8 cellular contexts compared by ENCODE assay signal in the genomic region with DNA sequence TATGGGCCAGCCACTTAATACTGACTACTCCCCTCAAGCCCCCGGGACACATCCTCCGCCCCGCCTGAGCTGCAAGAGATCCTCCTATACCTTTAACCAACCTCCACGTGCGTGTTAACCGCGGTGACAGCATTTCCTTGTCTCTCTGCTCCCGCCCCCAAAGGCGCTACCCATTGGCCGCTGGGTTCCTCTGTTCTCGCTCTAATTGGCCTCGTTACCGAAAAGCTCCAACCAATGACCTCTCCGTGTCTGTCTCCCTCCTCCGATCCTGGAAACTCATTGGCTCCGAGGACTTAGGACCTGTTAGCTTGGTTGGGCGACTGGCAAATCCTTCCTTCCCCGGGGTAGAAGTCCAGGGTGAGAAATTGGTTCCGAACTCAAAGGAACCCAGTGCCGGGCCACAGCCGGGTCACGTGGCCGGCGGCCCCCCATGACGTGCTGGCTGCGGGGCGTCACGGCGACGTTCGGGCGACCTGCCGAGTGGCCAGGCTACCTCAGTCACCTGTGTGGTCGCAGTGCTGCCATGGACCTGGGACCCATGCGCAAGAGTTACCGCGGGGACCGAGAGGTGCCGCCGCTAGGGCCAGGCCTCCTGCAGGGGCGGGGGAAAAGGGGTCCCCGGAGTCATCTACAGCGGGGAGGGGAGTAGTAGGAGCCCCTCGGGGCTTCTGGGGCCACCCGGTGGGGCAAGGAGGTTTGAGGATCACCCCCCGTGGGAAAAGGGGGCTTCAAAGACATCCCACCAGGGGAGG.
A peak's percentile ranks its signal among the peaks of the same experiment; 100 is the strongest.
DNase-seq lines count a peak whose midpoint lies in the region; ATAC-seq and TF ChIP-seq lines count a peak whose summit lies in the region.

A gene (plus strand): TSS at position 326 of the 752 bp plus-strand sequence. CDS start 105 bp downstream, at position 431.

- peak; percentile 98 for DNase-seq in DMS 273 (lab: John Stamatoyannopoulos, UW; ENCODE audit: unreplicated experiment)
- DNase-seq in HuH-7 (ENCODE audit: low spot score), result peak; percentile 99
- peak; percentile 87 for DNase-seq in activated T-cell treated with anti-CD3 and anti-CD28 coated beads for 1 hour (ENCODE audit: low read depth)
- DNase-seq in epidermal melanocyte (ENCODE audit: insufficient read length, low spot score), result peak; percentile 99
- DNase-seq in middle frontal gyrus (ENCODE audit: extremely low spot score, low spot score), result peak; percentile 98
- DNase-seq in stimulated activated CD8-positive, alpha-beta memory T cell treated with anti-CD3 and anti-CD28 coated beads, Interleukin-2, amount 100 ng/mL, for 48 hours (ENCODE audit: low read depth in 2 of 2), result peak; percentile 84 to 89

- ATAC-seq in GM21515 (IDR thresholded peaks at IDR 0.05; ENCODE audit: unreplicated experiment), result peak; percentile 89

- H3K36me3 ChIP-seq in OCI-LY3 (replicated peaks; ENCODE audit: low read depth, low read length), result peaks cover 27% of the 10 kb centered on the region

- H3K4me3 ChIP-seq in OCI-LY3 (ENCODE audit: low read length), result peak within 1 kb of the TSS; percentile 82

- H2AFZ ChIP-seq in OCI-LY3 (ENCODE audit: low read depth, low read length), result peak within 1 kb of the TSS; percentile 84; the same call in 1 of the 2 replicates

- H3K27ac ChIP-seq in OCI-LY3 (ENCODE audit: low read length), result peak within 1 kb of the TSS; percentile 44

- H3K27me3 ChIP-seq in OCI-LY3 (ENCODE audit: low read depth, low read length), result no peaks in the 10 kb centered on the region

- TF ChIP-seq CTCF in OCI-LY3 (IDR thresholded peaks at IDR 0.05; ENCODE audit: low read depth, low read length), result no peak

- no peaks in the 10 kb centered on the region for H4K20me1 ChIP-seq in OCI-LY3 (ENCODE audit: insufficient read depth, low read length)

- peak within 1 kb of the TSS; percentile 81 for H3K9ac ChIP-seq in OCI-LY3 (ENCODE audit: low read length)

- H3K4me1 ChIP-seq in OCI-LY3 (ENCODE audit: low read length), result peaks cover 28% of the 10 kb centered on the region

- H3K9me3 ChIP-seq in OCI-LY3 (ENCODE audit: insufficient read depth, low read length), result no peaks in the 10 kb centered on the region

- H3K79me2 ChIP-seq in OCI-LY3 (ENCODE audit: low read length), result peaks cover 28% of the 10 kb centered on the region

- peak within 1 kb of the TSS; percentile 99 for H3K4me2 ChIP-seq in OCI-LY3 (ENCODE audit: low read length)

Comparison
In these comparisons a context has a peak if more than half of its experiments do, and no peak if none do; other contexts are left out.
1. Peak in every context shown above with its lines: DNase-seq, ATAC-seq, H3K4me3 ChIP-seq and H3K27ac ChIP-seq.